1 cellular context compared by ENCODE assay signal in genomic region chr16:78415669-78416068, GRCh38.
TF ChIP-seq lines count a peak whose summit lies in the region.

No MANE protein-coding gene starts in this region.

TF ChIP-seq in WTC11, 78 proteins besides CTCF, POLR2A, EP300 and RAD21 (continued from another document):
- TF ChIP-seq ZNF532 (CRISPR knock-in tag; IDR thresholded peaks at IDR 0.05; ENCODE audit: borderline replicate concordance) = no peak
- TF ChIP-seq ZNF121 (CRISPR knock-in tag; IDR thresholded peaks at IDR 0.05) = no peak
- no peak for TF ChIP-seq ZMAT4 (CRISPR knock-in tag; IDR thresholded peaks at IDR 0.05)
